11 cellular contexts compared by ENCODE assay signal in genomic region chr1:169681094-169681493, GRCh38. TPM values are rescaled to one million over a fixed set of nuclear protein-coding genes. Genes with fewer than 3 reads are reported as not detected.
DNase-seq lines count a peak whose midpoint lies in the region; ATAC-seq, FAIRE-seq and TF ChIP-seq lines count a peak whose summit lies in the region.
"Had no signal": no experiment of that assay in that cellular context is flagged by ENCODE, and none has a peak within 500 bp of the region (broad histone marks: within the 10 kb centered on the region; RNA-seq: fewer than 3 reads in every experiment).

No MANE protein-coding gene starts in this region.

- no peaks in the 10 kb centered on the region; the same call in 1 of the 2 replicates for H3K36me3 ChIP-seq in OCI-LY7 (ENCODE audit: insufficient read depth, low read length)
- no peaks in the 10 kb centered on the region for H3K36me3 ChIP-seq in thyroid gland
- H3K36me3 ChIP-seq: ovary had no signal

- H3K9me3 ChIP-seq in OCI-LY7 (ENCODE audit: low read length): no peaks in the 10 kb centered on the region
- H3K9me3 ChIP-seq in thyroid gland: no peaks in the 10 kb centered on the region
- H3K9me3 ChIP-seq: ovary had no signal

- 35 to 41% methylated on average over 2 of the region's 2 CpGs for WGBS in thyroid gland, 2 donors

- FAIRE-seq in GM19239 (lab: Jason Lieb, UNC): no peak

- H3K9me2 ChIP-seq in OCI-LY7 (ENCODE audit: insufficient read depth, low read length): no peaks in the 10 kb centered on the region

- H3K9me3 Mint-ChIP-seq in activated naive CD4-positive, alpha-beta T cell treated with anti-CD3 and anti-CD28 coated beads for 36 hours: no peaks in the 10 kb centered on the region
- H3K9me3 Mint-ChIP-seq in stimulated activated naive CD8-positive, alpha-beta T cell treated with anti-CD3 and anti-CD28 coated beads, Interleukin-15, amount 100 ng/mL, for 72 hours: no peaks in the 10 kb centered on the region

- no TSS peak for BruUV-seq in OCI-LY7 (replicated peaks; lab: Mats Ljungman, UMichigan)

- H3K36me3 Mint-ChIP-seq in activated naive CD4-positive, alpha-beta T cell treated with anti-CD3 and anti-CD28 coated beads for 36 hours (ENCODE audit: low read depth): no peaks in the 10 kb centered on the region

- H2AFZ ChIP-seq in OCI-LY7 (ENCODE audit: low read length): peak overlapping the region; percentile 90

- CTCF ChIA-PET in activated naive CD4-positive, alpha-beta T cell treated with anti-CD3 and anti-CD28 coated beads for 36 hours (lab: Charles Lee): interaction anchor here (0.6 to 11.1 kb wide), 13 partner anchors 9 to 97 kb away, joined by 3 to 94 read pairs (median 5); no protein-coding TSS in a partner anchor
- CTCF ChIA-PET in OCI-LY7 (lab: Charles Lee; ENCODE audit: unreplicated experiment): interaction anchor here (1.0 to 1.4 kb wide), 2 partner anchors 13 kb away, joined by 3 read pairs; no protein-coding TSS in a partner anchor

- H3K27ac ChIP-seq in OCI-LY7 (ENCODE audit: low read depth, low read length, poor library complexity, severe bottlenecking): peak overlapping the region; percentile 75
- no peak overlapping the region for H3K27ac ChIP-seq in thyroid gland
- H3K27ac ChIP-seq: ovary had no signal

- no peak for TF ChIP-seq CTCF in OCI-LY7 (conservative IDR thresholded peaks at IDR 0.05; ENCODE audit: low read length)
- TF ChIP-seq CTCF in thyroid gland (IDR thresholded peaks at IDR 0.05): no peak

- peak overlapping the region; percentile 53 for H3K4me3 Mint-ChIP-seq in activated naive CD4-positive, alpha-beta T cell treated with anti-CD3 and anti-CD28 coated beads for 36 hours
- peak overlapping the region; percentile 66 to 81 for H3K4me3 Mint-ChIP-seq in stimulated activated naive CD8-positive, alpha-beta T cell treated with anti-CD3 and anti-CD28 coated beads, Interleukin-15, amount 100 ng/mL, for 72 hours

- no peaks in the 10 kb centered on the region for H4K20me1 ChIP-seq in OCI-LY7 (ENCODE audit: insufficient read depth, low read length)

- TF ChIP-seq POLR2A in thyroid gland (IDR thresholded peaks at IDR 0.05): no peak

- no peaks in the 10 kb centered on the region for H3K79me2 ChIP-seq in OCI-LY7 (ENCODE audit: insufficient read depth, low read depth, low read length)

- peak overlapping the region; percentile 90 for H3K27ac Mint-ChIP-seq in activated naive CD4-positive, alpha-beta T cell treated with anti-CD3 and anti-CD28 coated beads for 36 hours
- peak overlapping the region; percentile 74 to 77 for H3K27ac Mint-ChIP-seq in stimulated activated naive CD8-positive, alpha-beta T cell treated with anti-CD3 and anti-CD28 coated beads, Interleukin-15, amount 100 ng/mL, for 72 hours

- POLR2A ChIA-PET in OCI-LY7 (lab: Charles Lee): interaction anchor here (0.5 to 2.8 kb wide), 14 partner anchors 8 to 170 kb away, joined by 3 to 31 read pairs (median 8); partner anchors contain the start of gene METTL18

- peak; percentile 29 for ATAC-seq in HG02588 (IDR thresholded peaks at IDR 0.05; ENCODE audit: unreplicated experiment)
- peak; percentile 46 for ATAC-seq in stimulated activated naive CD8-positive, alpha-beta T cell treated with anti-CD3 and anti-CD28 coated beads, Interleukin-15, amount 100 ng/mL, for 72 hours
- ATAC-seq: left cardiac atrium had no signal

- H3K27me3 ChIP-seq in thyroid gland: no peaks in the 10 kb centered on the region
- H3K27me3 ChIP-seq: ovary had no signal

- peak overlapping the region; percentile 45 for H3K4me3 ChIP-seq in OCI-LY7 (ENCODE audit: low read depth, low read length, poor library complexity, severe bottlenecking)
- H3K4me3 ChIP-seq in thyroid gland (replicated peaks in 1 of 3): no peak overlapping the region
- H3K4me3 ChIP-seq: ovary had no signal

- H3K27me3 Mint-ChIP-seq in activated naive CD4-positive, alpha-beta T cell treated with anti-CD3 and anti-CD28 coated beads for 36 hours (ENCODE audit: low read depth): no peaks in the 10 kb centered on the region
- H3K27me3 Mint-ChIP-seq in stimulated activated naive CD8-positive, alpha-beta T cell treated with anti-CD3 and anti-CD28 coated beads, Interleukin-15, amount 100 ng/mL, for 72 hours: no peaks in the 10 kb centered on the region

- peak overlapping the region; percentile 71 for H3K4me2 ChIP-seq in OCI-LY7 (ENCODE audit: low read length)

- peaks cover 55% of the 10 kb centered on the region for H3K4me1 Mint-ChIP-seq in activated naive CD4-positive, alpha-beta T cell treated with anti-CD3 and anti-CD28 coated beads for 36 hours (ENCODE audit: low read depth)
- peaks cover 63% of the 10 kb centered on the region for H3K4me1 Mint-ChIP-seq in stimulated activated naive CD8-positive, alpha-beta T cell treated with anti-CD3 and anti-CD28 coated beads, Interleukin-15, amount 100 ng/mL, for 72 hours

- peaks cover 64% of the 10 kb centered on the region for H3K4me1 ChIP-seq in OCI-LY7 (ENCODE audit: insufficient read depth, low read length, poor library complexity, severe bottlenecking)
- H3K4me1 ChIP-seq in thyroid gland: no peaks in the 10 kb centered on the region

- DNase-seq in activated naive CD4-positive, alpha-beta T cell treated with anti-CD3 and anti-CD28 coated beads for 36 hours: no peak
- DNase-seq in activated naive CD4-positive, alpha-beta T cell (lab: John Stamatoyannopoulos, UW): no peak
- DNase-seq in OCI-LY7 (ENCODE audit: low spot score) (peak; percentile 19), HT-29 (ENCODE audit: low spot score) (no peak), thyroid gland (no peak), GM19239 (ENCODE audit: insufficient read length, low spot score) (no peak)
- DNase-seq in stimulated activated naive CD8-positive, alpha-beta T cell treated with anti-CD3 and anti-CD28 coated beads, Interleukin-15, amount 100 ng/mL, for 72 hours: no peak
- DNase-seq: left cardiac atrium, ovary had no signal

- intact Hi-C loops in activated naive CD4-positive, alpha-beta T cell treated with anti-CD3 and anti-CD28 coated beads for 36 hours (cut with micrococcal nuclease): no loop called here
- intact Hi-C loops in OCI-LY7 (cut with micrococcal nuclease; ENCODE audit: unreplicated experiment) (loop anchor here (5.0 kb wide), 1 partner anchor 116 kb away; a partner anchor contains a TSS), thyroid gland (cut with DNase I) (no loop called here)

RNA-seq across cellular contexts. Expression of gene SELL, which starts 30.3 kb away (rescaled TPM):
- 100 to 1,000 TPM; 362 to 365 TPM for total RNA-seq in activated naive CD4-positive, alpha-beta T cell treated with anti-CD3 and anti-CD28 coated beads for 36 hours
- total RNA-seq in OCI-LY7 (2014; rRNA removed; shearing (Covaris generic)): 0.16 and 0.46 TPM in 2 replicates
- 1.5 and 2.2 TPM in 2 replicates for total RNA-seq in OCI-LY7 (2022)
- 2.0 TPM in 1 of 2 replicates, not detected in the other for total RNA-seq in HT-29 (2014; rRNA removed; shearing (Covaris generic))
- 1 to 10 TPM in 3 of 4 donors, under 1 TPM in 1; 0.45 to 4.2 (median 1.7) TPM for total RNA-seq in thyroid gland

RNA-seq across cellular contexts. Expression of gene SELP, which starts 51.2 kb away (rescaled TPM):
- 1 to 10 TPM; 2.4 to 2.6 TPM for total RNA-seq in activated naive CD4-positive, alpha-beta T cell treated with anti-CD3 and anti-CD28 coated beads for 36 hours
- not detected in 2 replicates for total RNA-seq in OCI-LY7 (2014; rRNA removed; shearing (Covaris generic))
- not detected in 2 replicates for total RNA-seq in OCI-LY7 (2022)
- total RNA-seq in HT-29 (2014; rRNA removed; shearing (Covaris generic)): not detected in 2 replicates
- total RNA-seq in thyroid gland: 1 to 10 TPM; 3.6 to 8.2 (median 5.4) TPM
- total RNA-seq: fibroblast of lung had no signal

RNA-seq across cellular contexts. Expression of gene SELE, which starts 52.8 kb away (rescaled TPM):
- not detected for total RNA-seq in activated naive CD4-positive, alpha-beta T cell treated with anti-CD3 and anti-CD28 coated beads for 36 hours
- total RNA-seq in OCI-LY7 (2014; rRNA removed; shearing (Covaris generic)): not detected in 2 replicates
- total RNA-seq in OCI-LY7 (2022): not detected in 2 replicates
- total RNA-seq in HT-29 (2014; rRNA removed; shearing (Covaris generic)): not detected in 2 replicates
- 10 to 100 TPM in 1 of 4 donors, 1 to 10 TPM in 2, under 1 TPM in 1; 0.67 to 16.3 (median 1.5) TPM for total RNA-seq in thyroid gland
- total RNA-seq: fibroblast of lung had no signal

Comparison
In these comparisons a context has a peak if more than half of its experiments do, and no peak if none do; other contexts are left out.
1. RNA of gene SELL, which starts 30.3 kb away (total RNA-seq): 362 to 365 TPM in activated naive CD4-positive, alpha-beta T cell treated with anti-CD3 and anti-CD28 coated beads for 36 hours; 0.16 to 2.2 TPM in OCI-LY7, 0.45 to 4.2 TPM in thyroid gland and 2.0 TPM in HT-29; every median in the first group is over 10 times any median in the second.